ENCODE assay signal across 18 cellular contexts in the genomic region with DNA sequence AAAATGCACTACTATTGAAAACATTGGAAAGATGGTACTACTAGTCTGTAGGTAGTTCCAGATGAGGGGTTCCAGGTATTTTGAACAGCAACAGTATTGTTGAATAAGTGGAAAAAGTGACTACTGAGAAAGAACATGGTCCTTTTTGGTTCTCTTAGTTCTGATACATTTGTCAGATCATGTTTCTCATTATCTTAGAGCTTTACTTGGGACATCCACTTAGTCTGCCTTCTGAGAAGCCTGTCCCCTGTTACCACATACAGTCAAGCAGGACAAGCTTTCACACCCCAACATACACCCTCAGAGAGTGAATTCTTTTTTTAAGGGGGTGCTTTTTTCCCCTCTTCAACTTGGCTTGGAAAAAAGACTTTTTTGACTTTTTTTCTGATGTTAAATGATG.
"Had no signal": no experiment of that assay in that cellular context is flagged by ENCODE, and none has a peak within 500 bp of the region (broad histone marks: within the 10 kb centered on the region; RNA-seq: fewer than 3 reads in every experiment).

No MANE protein-coding gene starts in this region.

- H3K36me3 ChIP-seq: esophagus squamous epithelium, gastrocnemius medialis had no signal

- H3K9me3 Mint-ChIP-seq: activated naive CD4-positive, alpha-beta T cell treated with anti-CD3 and anti-CD28 coated beads, Interleukin-2, amount 50 U/mL, for 72 hours; central memory CD8-positive, alpha-beta T cell; memory B cell; naive B cell; neural crest cell had no signal

- H3K27me3 ChIP-seq: esophagus squamous epithelium, gastrocnemius medialis had no signal

- H3K9me3 ChIP-seq: esophagus squamous epithelium, gastrocnemius medialis had no signal

- H3K27me3 Mint-ChIP-seq: central memory CD8-positive, alpha-beta T cell; memory B cell; naive B cell had no signal

- H3K4me3 Mint-ChIP-seq: central memory CD8-positive, alpha-beta T cell; memory B cell; naive B cell; neural crest cell had no signal

- H3K36me3 Mint-ChIP-seq: activated naive CD4-positive, alpha-beta T cell treated with anti-CD3 and anti-CD28 coated beads, Interleukin-2, amount 50 U/mL, for 72 hours; memory B cell; naive B cell had no signal

- H3K27ac ChIP-seq: esophagus squamous epithelium, gastrocnemius medialis, WERI-Rb-1 had no signal

- ATAC-seq: gastrocnemius medialis had no signal

- DNase-seq: activated CD4-positive, alpha-beta T cell treated with anti-CD3 and anti-CD28 coated beads, Interleukin-2, amount 50 U/mL, for 48 hours; activated T-cell treated with anti-CD3 and anti-CD28 coated beads for 4 hours; effector memory CD4-positive, alpha-beta T cell; esophagus squamous epithelium; gastrocnemius medialis; head of caudate nucleus; hypothalamus; left ventricle myocardium superior; naive B cell; stimulated activated CD4-positive, alpha-beta T cell treated with anti-CD3 and anti-CD28 coated beads, Interleukin-2, amount 100 ng/mL, for 48 hours; stimulated activated CD8-positive, alpha-beta memory T cell treated with anti-CD3 and anti-CD28 coated beads, Interleukin-4, amount 100 ng/mL, for 48 hours; stimulated activated naive CD4-positive, alpha-beta T cell; T-helper 1 cell; WERI-Rb-1 had no signal

- H3K4me3 ChIP-seq: esophagus squamous epithelium, gastrocnemius medialis had no signal

- H3K4me1 Mint-ChIP-seq: central memory CD8-positive, alpha-beta T cell; naive B cell had no signal

- H3K27ac Mint-ChIP-seq: activated naive CD4-positive, alpha-beta T cell treated with anti-CD3 and anti-CD28 coated beads, Interleukin-2, amount 50 U/mL, for 72 hours; memory B cell; naive B cell had no signal
